Comparison of ENCODE assay signal across 24 cellular contexts in the genomic region with DNA sequence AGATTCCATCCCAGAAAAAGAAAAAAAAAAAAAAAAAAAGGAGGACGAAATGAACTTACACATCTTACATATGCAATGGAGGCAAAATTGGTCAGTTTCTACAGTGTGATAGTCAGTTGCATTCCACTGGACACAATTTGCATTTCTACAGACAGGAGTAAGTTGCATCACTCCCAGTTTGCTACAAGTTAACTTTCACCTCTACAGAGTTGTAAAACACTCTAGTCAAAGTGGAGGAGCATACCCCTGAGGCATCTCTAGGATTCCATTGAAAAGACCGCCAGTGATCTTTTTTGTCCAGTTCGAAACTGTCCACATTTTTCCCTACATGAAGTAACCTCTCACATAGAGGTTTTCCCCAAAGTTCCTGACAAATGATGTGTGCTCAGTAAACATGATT.
"Had no signal": no experiment of that assay in that cellular context is flagged by ENCODE, and none has a peak within 500 bp of the region (broad histone marks: within the 10 kb centered on the region; RNA-seq: fewer than 3 reads in every experiment).

No MANE protein-coding gene starts in this region.

- H3K27ac ChIP-seq: adrenal gland, breast epithelium had no signal

- H3K27me3 ChIP-seq: adrenal gland, breast epithelium had no signal

- H3K4me1 Mint-ChIP-seq: activated naive CD4-positive, alpha-beta T cell treated with anti-CD3 and anti-CD28 coated beads, Interleukin-2, amount 10 ng/mL, durations not matched to agents 7 days and 5 days; activated naive CD8-positive, alpha-beta T cell treated with anti-CD3 and anti-CD28 coated beads for 36 hours had no signal

- H3K9me3 ChIP-seq: adrenal gland, breast epithelium had no signal

- DNase-seq: activated CD4-positive, alpha-beta T cell treated with anti-CD3 and anti-CD28 coated beads for 4 hours; activated CD8-positive, alpha-beta memory T cell treated with anti-CD3 and anti-CD28 coated beads, Interleukin-2, amount 50 U/mL, for 4 hours; activated CD8-positive, alpha-beta T cell treated with anti-CD3 and anti-CD28 coated beads for 36 hours; activated gamma-delta T cell treated with Interleukin-2 at 50 U/mL for 16 hours; activated naive CD4-positive, alpha-beta T cell treated with anti-CD3 and anti-CD28 coated beads, Interleukin-2, amount 10 ng/mL, durations not matched to agents 7 days and 5 days; activated naive CD8-positive, alpha-beta T cell treated with anti-CD3 and anti-CD28 coated beads for 36 hours; activated T-cell treated with anti-CD3 and anti-CD28 coated beads, Interleukin-2, amount 50 U/mL, for 72 hours; adrenal gland; anterior cingulate cortex; caudate nucleus; Kasumi-1; NCI-H1092 treated with DMSO at 0.1 percent for 48 hours; NCI-H1417 treated with DMSO at 0.1 percent for 48 hours; NCI-H1694 treated with DMSO at 0.1 percent for 48 hours; NCI-H2029 treated with DMSO at 0.1 percent for 48 hours; NCI-H345; NCI-H510A; NCI-H526 treated with DMSO at 0.1 percent for 48 hours; NCI-H82; SHP77 had no signal

- ATAC-seq: activated CD4-positive, CD25-positive, alpha-beta regulatory T cell treated with anti-CD3 and anti-CD28 coated beads, Interleukin-2, amount 50 U/mL, for 24 hours; activated CD8-positive, alpha-beta T cell treated with anti-CD3 and anti-CD28 coated beads for 36 hours; activated T-cell treated with anti-CD3 and anti-CD28 coated beads, Interleukin-2, amount 50 U/mL, for 72 hours had no signal

- H3K36me3 ChIP-seq: adrenal gland, breast epithelium had no signal

- H3K4me3 Mint-ChIP-seq: activated CD8-positive, alpha-beta T cell treated with anti-CD3 and anti-CD28 coated beads for 36 hours; activated naive CD4-positive, alpha-beta T cell treated with anti-CD3 and anti-CD28 coated beads, Interleukin-2, amount 10 ng/mL, durations not matched to agents 7 days and 5 days; activated naive CD8-positive, alpha-beta T cell treated with anti-CD3 and anti-CD28 coated beads for 36 hours; activated T-cell treated with anti-CD3 and anti-CD28 coated beads, Interleukin-2, amount 50 U/mL, for 72 hours; T-helper 1 cell treated with Interleukin-12 subunit alpha and Interleukin-12 subunit beta and Interleukin-4 antibody, amounts not matched to agents 30 μg/mL and 1 μg/mL, for 36 hours had no signal

- H3K4me3 ChIP-seq: adrenal gland, breast epithelium had no signal

- H3K4me1 ChIP-seq: breast epithelium had no signal

- H3K27ac Mint-ChIP-seq: activated CD8-positive, alpha-beta T cell treated with anti-CD3 and anti-CD28 coated beads for 36 hours; activated naive CD4-positive, alpha-beta T cell treated with anti-CD3 and anti-CD28 coated beads, Interleukin-2, amount 10 ng/mL, durations not matched to agents 7 days and 5 days; activated naive CD8-positive, alpha-beta T cell treated with anti-CD3 and anti-CD28 coated beads for 36 hours; activated T-cell treated with anti-CD3 and anti-CD28 coated beads, Interleukin-2, amount 50 U/mL, for 72 hours; activated T-helper 2 cell treated with anti-CD3 and anti-CD28 coated beads, Interferon-gamma antibody, Interleukin-2, Interleukin-4, amounts not matched to agents 10 μg/mL and 5 μg/mL and 100 μg/mL, durations not matched to agents 14 hours and 24 hours and 36 hours; T-helper 1 cell treated with Interleukin-12 subunit alpha and Interleukin-12 subunit beta and Interleukin-4 antibody, amounts not matched to agents 30 μg/mL and 1 μg/mL, for 36 hours had no signal

- H3K9me3 Mint-ChIP-seq: activated CD8-positive, alpha-beta T cell treated with anti-CD3 and anti-CD28 coated beads for 36 hours had no signal

- H3K27me3 Mint-ChIP-seq: activated CD8-positive, alpha-beta T cell treated with anti-CD3 and anti-CD28 coated beads for 36 hours had no signal

- H3K36me3 Mint-ChIP-seq: activated naive CD4-positive, alpha-beta T cell treated with anti-CD3 and anti-CD28 coated beads, Interleukin-2, amount 10 ng/mL, durations not matched to agents 7 days and 5 days; activated naive CD8-positive, alpha-beta T cell treated with anti-CD3 and anti-CD28 coated beads for 36 hours had no signal
